ENCODE assay signal across 18 cellular contexts in the genomic region with DNA sequence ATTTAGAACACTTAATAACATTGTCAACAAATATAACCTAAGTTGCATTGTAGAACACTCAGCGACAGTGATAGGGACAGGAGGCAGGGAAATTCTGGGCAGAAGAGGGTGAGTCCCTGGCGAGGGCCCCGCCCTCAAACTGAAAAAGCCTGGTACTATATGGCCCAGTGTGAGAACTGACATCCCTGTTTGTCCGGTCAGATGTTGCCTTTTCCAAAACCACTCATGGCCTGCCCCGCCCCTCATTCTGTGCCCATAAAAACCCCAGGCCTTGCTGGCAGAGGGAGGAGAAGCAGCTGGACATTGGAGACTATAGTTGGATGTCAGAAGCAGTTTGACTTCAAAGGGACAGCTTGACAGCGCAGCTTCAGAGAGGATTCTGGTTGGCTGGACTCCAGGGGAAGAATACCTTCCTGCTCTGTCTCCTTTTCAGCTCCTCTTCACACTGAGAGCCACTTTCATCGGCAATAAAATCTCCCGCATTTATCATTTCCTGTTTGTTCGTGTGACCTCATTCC.
"Had no signal": no experiment of that assay in that cellular context is flagged by ENCODE, and none has a peak within 500 bp of the region (broad histone marks: within the 10 kb centered on the region; RNA-seq: fewer than 3 reads in every experiment).

No MANE protein-coding gene starts in this region.

- H3K4me3 ChIP-seq: body of pancreas, gastrocnemius medialis, thoracic aorta had no signal

- H3K27me3 ChIP-seq: body of pancreas, gastrocnemius medialis had no signal

- H3K36me3 ChIP-seq: gastrocnemius medialis, thoracic aorta had no signal

- H2AFZ ChIP-seq: parathyroid adenoma had no signal

- H3K27ac ChIP-seq: body of pancreas, epithelial cell of prostate, gastrocnemius medialis, parathyroid adenoma, thoracic aorta, VCaP had no signal

- ATAC-seq: activated T-helper 17 cell treated with anti-CD3 and anti-CD28 coated beads, Interleukin-2, amount 50 U/mL, for 72 hours; body of pancreas; gastrocnemius medialis; left ventricle myocardium superior; stimulated activated naive CD8-positive, alpha-beta T cell treated with anti-CD3 and anti-CD28 coated beads, Interleukin-15, amount 100 ng/mL, for 72 hours had no signal

- H3K4me3 Mint-ChIP-seq: activated naive CD4-positive, alpha-beta T cell treated with anti-CD3 and anti-CD28 coated beads for 36 hours; activated T-helper 17 cell treated with anti-CD3 and anti-CD28 coated beads, Interleukin-2, amount 50 U/mL, for 72 hours; stimulated activated naive CD8-positive, alpha-beta T cell treated with anti-CD3 and anti-CD28 coated beads, Interleukin-15, amount 100 ng/mL, for 72 hours had no signal

- H3K27me3 Mint-ChIP-seq: activated T-helper 17 cell treated with anti-CD3 and anti-CD28 coated beads, Interleukin-2, amount 50 U/mL, for 72 hours; stimulated activated naive CD8-positive, alpha-beta T cell treated with anti-CD3 and anti-CD28 coated beads, Interleukin-15, amount 100 ng/mL, for 72 hours had no signal

- H3K79me2 ChIP-seq: parathyroid adenoma had no signal

- H3K9ac ChIP-seq: parathyroid adenoma had no signal

- H3K4me1 ChIP-seq: body of pancreas, gastrocnemius medialis, parathyroid adenoma had no signal

- DNase-seq: activated CD4-positive, alpha-beta T cell treated with anti-CD3 and anti-CD28 coated beads for 48 hours; activated naive CD4-positive, alpha-beta T cell treated with anti-CD3 and anti-CD28 coated beads for 36 hours; amniotic stem cell; body of pancreas; central memory CD4-positive, alpha-beta T cell; effector memory CD4-positive, alpha-beta T cell; gastrocnemius medialis; kidney; left ventricle myocardium superior; mesenchymal stem cell; stimulated activated CD4-positive, alpha-beta T cell treated with anti-CD3 and anti-CD28 coated beads, Interleukin-15, amount 100 ng/mL, for 24 hours; stimulated activated CD4-positive, alpha-beta T cell treated with anti-CD3 and anti-CD28 coated beads, Interleukin-4, amount 100 ng/mL, for 24 hours; stimulated activated naive CD8-positive, alpha-beta T cell treated with anti-CD3 and anti-CD28 coated beads, Interleukin-15, amount 100 ng/mL, for 72 hours had no signal

- H3K9me3 ChIP-seq: body of pancreas, gastrocnemius medialis, thoracic aorta had no signal
